Comparison of ENCODE assay signal across 20 cellular contexts in genomic region chr5:483011-483410, GRCh38.
"Had no signal": no experiment of that assay in that cellular context is flagged by ENCODE, and none has a peak within 500 bp of the region (broad histone marks: within the 10 kb centered on the region; RNA-seq: fewer than 3 reads in every experiment).

No MANE protein-coding gene starts in this region.

- H3K36me3 ChIP-seq: esophagus muscularis mucosa, gastrocnemius medialis, heart right ventricle, lower lobe of right lung had no signal

- H3K36me3 Mint-ChIP-seq: mesothelial cell of epicardium, naive B cell had no signal

- H3K27ac Mint-ChIP-seq: mesothelial cell of epicardium, naive B cell had no signal

- H3K4me3 Mint-ChIP-seq: mesothelial cell of epicardium, naive B cell had no signal

- H3K4me1 ChIP-seq: gastrocnemius medialis had no signal

- H3K4me1 Mint-ChIP-seq: mesothelial cell of epicardium had no signal

- H3K4me3 ChIP-seq: coronary artery, dorsolateral prefrontal cortex, esophagus muscularis mucosa, gastrocnemius medialis, heart right ventricle, lower lobe of right lung, mucosa of descending colon had no signal

- H3K9me3 Mint-ChIP-seq: mesothelial cell of epicardium, naive B cell had no signal

- H3K27ac ChIP-seq: coronary artery, dorsolateral prefrontal cortex, esophagus muscularis mucosa, gastrocnemius medialis, heart right ventricle, lower lobe of right lung had no signal

- DNase-seq: dermis blood vessel endothelial cell; dorsolateral prefrontal cortex; effector CD4-positive, alpha-beta T cell; effector memory CD4-positive, alpha-beta T cell; foreskin melanocyte; gastrocnemius medialis; glutamatergic neuron; head of caudate nucleus; heart right ventricle; hippocampal formation; left colon; left ventricle myocardium superior; lower lobe of right lung; mesenchymal stem cell; mucosa of descending colon; naive B cell had no signal

- ATAC-seq: gastrocnemius medialis, heart right ventricle, left colon, left lobe of liver, left ventricle myocardium superior, lower lobe of right lung, mucosa of descending colon had no signal

- H3K9me3 ChIP-seq: esophagus muscularis mucosa, gastrocnemius medialis, heart right ventricle, lower lobe of right lung, mucosa of descending colon had no signal
